Comparison of ENCODE assay signal across 27 cellular contexts in genomic region chr4:39205476-39205875, GRCh38.
"Had no signal": no experiment of that assay in that cellular context is flagged by ENCODE, and none has a peak within 500 bp of the region (broad histone marks: within the 10 kb centered on the region; RNA-seq: fewer than 3 reads in every experiment).

No MANE protein-coding gene starts in this region.

- H3K4me3 Mint-ChIP-seq: natural killer cell treated with Interleukin-12 subunit alpha and Interleukin-12 subunit beta and Interleukin-15 and Interleukin-18, amount 100 ng/mL, for 72 hours; nephron progenitor cell; neural crest cell; stimulated activated effector memory CD8-positive, alpha-beta T cell treated with anti-CD3 and anti-CD28 coated beads, Interleukin-12 subunit alpha, Interleukin-12 subunit beta, amount 100 ng/mL, for 72 hours; stimulated activated naive B cell treated with anti-CD40 and anti-IgM and Interleukin-4, amounts not matched to agents 10 μg/mL and 1 μg/mL and 100 μg/mL, for 72 hours; stimulated activated naive CD8-positive, alpha-beta T cell treated with anti-CD3 and anti-CD28 coated beads, Interleukin-15, Interleukin-2, amounts not matched to agents 100 ng/mL and 50 ng/mL, for 24 hours had no signal

- FAIRE-seq: pancreas, small intestine, urothelium cell line had no signal

- DNase-seq: nephron progenitor cell; nucleus accumbens; pancreas; psoas muscle; right cardiac atrium; right lobe of liver; sigmoid colon; small intestine; stimulated activated CD4-positive, alpha-beta T cell treated with anti-CD3 and anti-CD28 coated beads, Interleukin-15, amount 100 ng/mL, for 24 hours; stimulated activated CD4-positive, alpha-beta T cell treated with anti-CD3 and anti-CD28 coated beads, Interleukin-2, amount 100 ng/mL, for 24 hours; stimulated activated CD4-positive, alpha-beta T cell treated with anti-CD3 and anti-CD28 coated beads, Interleukin-2, amount 100 ng/mL, for 48 hours; stimulated activated CD4-positive, alpha-beta T cell treated with anti-CD3 and anti-CD28 coated beads, Interleukin-4, amount 100 ng/mL, for 24 hours; stimulated activated naive B cell treated with anti-CD40 and anti-IgM and Interleukin-4, amounts not matched to agents 10 μg/mL and 1 μg/mL and 100 μg/mL, for 72 hours; stimulated activated naive CD4-positive, alpha-beta T cell treated with Interleukin-2 at 50 U/mL for 16 hours; stomach; thyroid gland had no signal

- H3K4me1 ChIP-seq: pancreas, psoas muscle, sigmoid colon, thyroid gland, tibial nerve, vagina had no signal

- H3K9me3 ChIP-seq: neutrophil, pancreas, psoas muscle, right lobe of liver, sigmoid colon, stomach, thoracic aorta, thyroid gland, upper lobe of left lung, vagina had no signal

- H3K27me3 Mint-ChIP-seq: natural killer cell treated with Interleukin-12 subunit alpha and Interleukin-12 subunit beta and Interleukin-15 and Interleukin-18, amount 100 ng/mL, for 72 hours; progenitor cell of endocrine pancreas; stimulated activated naive B cell treated with anti-CD40 and anti-IgM and Interleukin-4, amounts not matched to agents 10 μg/mL and 1 μg/mL and 100 μg/mL, for 72 hours; stimulated activated naive CD8-positive, alpha-beta T cell treated with anti-CD3 and anti-CD28 coated beads, Interleukin-15, Interleukin-2, amounts not matched to agents 100 ng/mL and 50 ng/mL, for 24 hours had no signal

- H3K9me3 Mint-ChIP-seq: natural killer cell treated with Interleukin-12 subunit alpha and Interleukin-12 subunit beta and Interleukin-15 and Interleukin-18, amount 100 ng/mL, for 72 hours; stimulated activated effector memory CD8-positive, alpha-beta T cell treated with anti-CD3 and anti-CD28 coated beads, Interleukin-12 subunit alpha, Interleukin-12 subunit beta, amount 100 ng/mL, for 72 hours; stimulated activated naive CD8-positive, alpha-beta T cell treated with anti-CD3 and anti-CD28 coated beads, Interleukin-15, Interleukin-2, amounts not matched to agents 100 ng/mL and 50 ng/mL, for 24 hours had no signal

- H3K36me3 ChIP-seq: neutrophil, right lobe of liver had no signal

- H3K27ac Mint-ChIP-seq: natural killer cell treated with Interleukin-12 subunit alpha and Interleukin-12 subunit beta and Interleukin-15 and Interleukin-18, amount 100 ng/mL, for 72 hours; nephron progenitor cell; progenitor cell of endocrine pancreas; stimulated activated effector memory CD8-positive, alpha-beta T cell treated with anti-CD3 and anti-CD28 coated beads, Interleukin-12 subunit alpha, Interleukin-12 subunit beta, amount 100 ng/mL, for 72 hours; stimulated activated naive B cell treated with anti-CD40 and anti-IgM and Interleukin-4, amounts not matched to agents 10 μg/mL and 1 μg/mL and 100 μg/mL, for 72 hours; stimulated activated naive CD8-positive, alpha-beta T cell treated with anti-CD3 and anti-CD28 coated beads, Interleukin-15, Interleukin-2, amounts not matched to agents 100 ng/mL and 50 ng/mL, for 24 hours had no signal

- ATAC-seq: natural killer cell treated with Interleukin-12 subunit alpha and Interleukin-12 subunit beta and Interleukin-15 and Interleukin-18, amount 100 ng/mL, for 72 hours; pancreas; psoas muscle; stimulated activated effector memory CD8-positive, alpha-beta T cell treated with anti-CD3 and anti-CD28 coated beads, Interleukin-12 subunit alpha, Interleukin-12 subunit beta, amount 100 ng/mL, for 72 hours; stimulated activated naive B cell treated with anti-CD40 and anti-IgM and Interleukin-4, amounts not matched to agents 10 μg/mL and 1 μg/mL and 100 μg/mL, for 72 hours had no signal

- H3K27me3 ChIP-seq: neutrophil, pancreas, right lobe of liver, sigmoid colon, stomach, thyroid gland, tibial nerve, upper lobe of left lung, vagina had no signal

- H3K4me3 ChIP-seq: pancreas, psoas muscle, right lobe of liver, sigmoid colon, stomach, thoracic aorta, thyroid gland, tibial nerve, upper lobe of left lung, vagina had no signal

- H3K27ac ChIP-seq: neutrophil, pancreas, psoas muscle, sigmoid colon, stomach, thoracic aorta, thyroid gland, tibial nerve, upper lobe of left lung, vagina had no signal

- H3K4me1 Mint-ChIP-seq: nephron progenitor cell; neural crest cell; stimulated activated effector memory CD8-positive, alpha-beta T cell treated with anti-CD3 and anti-CD28 coated beads, Interleukin-12 subunit alpha, Interleukin-12 subunit beta, amount 100 ng/mL, for 72 hours; stimulated activated naive B cell treated with anti-CD40 and anti-IgM and Interleukin-4, amounts not matched to agents 10 μg/mL and 1 μg/mL and 100 μg/mL, for 72 hours had no signal
